In the genomic region with DNA sequence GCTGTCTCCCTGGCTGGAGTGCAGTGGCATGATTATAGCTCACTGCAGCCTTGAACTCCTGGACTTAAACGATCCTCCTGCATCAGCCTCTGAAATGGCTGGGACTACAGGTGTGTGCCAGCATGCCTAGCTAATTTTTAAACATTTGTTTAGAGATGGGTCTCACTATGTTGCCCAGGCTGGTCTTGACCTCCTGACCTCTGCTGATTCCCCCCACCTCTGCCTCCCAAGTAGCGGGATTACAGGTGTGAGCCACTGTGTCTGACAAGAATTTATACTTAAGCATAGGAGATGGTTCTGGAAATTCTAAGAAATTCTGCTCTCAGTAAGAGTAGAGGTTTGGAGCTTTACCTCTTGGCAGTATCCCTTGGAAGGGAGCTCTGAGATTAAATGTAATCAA, we compare ENCODE assay signal across 1 cellular context.
TF ChIP-seq lines count a peak whose summit lies in the region.

No MANE protein-coding gene starts in this region.

TF ChIP-seq in GM12878, 131 proteins besides CTCF, POLR2A, EP300 and RAD21:
- TF ChIP-seq NR2F1 (conservative IDR thresholded peaks at IDR 0.05) (peak; percentile 55; the same call in 1 of the 2 replicates), MEF2B (IDR thresholded peaks at IDR 0.05; ENCODE audit: partially characterized antibody, poor library complexity, severe bottlenecking) (no peak)
